1 cellular context compared by ENCODE assay signal in the genomic region with DNA sequence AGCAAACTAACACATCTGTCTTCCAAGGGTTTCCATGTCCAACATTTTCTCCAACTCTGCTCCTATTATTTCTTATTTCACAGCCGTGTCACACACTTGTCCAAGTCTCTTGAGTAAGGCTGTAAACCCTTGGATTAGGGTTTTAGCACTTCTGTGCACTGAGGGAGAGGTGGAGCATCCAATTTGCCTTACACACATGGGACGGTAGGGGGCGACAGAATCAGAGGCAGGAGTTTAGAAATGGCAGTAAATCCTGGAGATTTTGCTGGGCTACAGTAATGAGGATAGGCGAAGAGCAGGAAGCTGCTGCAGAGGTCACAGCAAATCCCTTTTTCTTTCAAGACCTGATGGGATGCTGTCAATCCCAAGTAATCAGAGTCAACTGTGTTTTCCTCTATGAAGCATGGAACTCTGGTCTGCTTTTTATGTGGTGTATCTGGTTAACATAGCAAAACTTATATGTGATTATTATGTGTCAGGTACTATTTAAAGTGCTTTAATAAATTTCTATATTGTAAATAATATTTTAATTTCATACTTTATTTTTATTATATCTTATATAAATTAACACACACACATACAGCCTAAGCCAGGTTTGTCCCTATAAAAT.
TF ChIP-seq lines count a peak whose summit lies in the region.

No MANE protein-coding gene starts in this region.

TF ChIP-seq in GM12878, 131 proteins besides CTCF, POLR2A, EP300 and RAD21 (continued from another document):
- TF ChIP-seq, protein P1, sequence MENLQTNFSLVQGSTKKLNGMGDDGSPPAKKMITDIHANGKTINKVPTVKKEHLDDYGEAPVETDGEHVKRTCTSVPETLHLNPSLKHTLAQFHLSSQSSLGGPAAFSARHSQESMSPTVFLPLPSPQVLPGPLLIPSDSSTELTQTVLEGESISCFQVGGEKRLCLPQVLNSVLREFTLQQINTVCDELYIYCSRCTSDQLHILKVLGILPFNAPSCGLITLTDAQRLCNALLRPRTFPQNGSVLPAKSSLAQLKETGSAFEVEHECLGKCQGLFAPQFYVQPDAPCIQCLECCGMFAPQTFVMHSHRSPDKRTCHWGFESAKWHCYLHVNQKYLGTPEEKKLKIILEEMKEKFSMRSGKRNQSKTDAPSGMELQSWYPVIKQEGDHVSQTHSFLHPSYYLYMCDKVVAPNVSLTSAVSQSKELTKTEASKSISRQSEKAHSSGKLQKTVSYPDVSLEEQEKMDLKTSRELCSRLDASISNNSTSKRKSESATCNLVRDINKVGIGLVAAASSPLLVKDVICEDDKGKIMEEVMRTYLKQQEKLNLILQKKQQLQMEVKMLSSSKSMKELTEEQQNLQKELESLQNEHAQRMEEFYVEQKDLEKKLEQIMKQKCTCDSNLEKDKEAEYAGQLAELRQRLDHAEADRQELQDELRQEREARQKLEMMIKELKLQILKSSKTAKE (IDR thresholded peaks at IDR 0.05; ENCODE audit: low read depth, poor library complexity, severe bottlenecking), result no peak
- TF ChIP-seq YY1 (IDR thresholded peaks at IDR 0.05; ENCODE audit: low read depth, low read length), result peak; percentile 61; the same call in 1 of the 2 replicates
